In the genomic region with DNA sequence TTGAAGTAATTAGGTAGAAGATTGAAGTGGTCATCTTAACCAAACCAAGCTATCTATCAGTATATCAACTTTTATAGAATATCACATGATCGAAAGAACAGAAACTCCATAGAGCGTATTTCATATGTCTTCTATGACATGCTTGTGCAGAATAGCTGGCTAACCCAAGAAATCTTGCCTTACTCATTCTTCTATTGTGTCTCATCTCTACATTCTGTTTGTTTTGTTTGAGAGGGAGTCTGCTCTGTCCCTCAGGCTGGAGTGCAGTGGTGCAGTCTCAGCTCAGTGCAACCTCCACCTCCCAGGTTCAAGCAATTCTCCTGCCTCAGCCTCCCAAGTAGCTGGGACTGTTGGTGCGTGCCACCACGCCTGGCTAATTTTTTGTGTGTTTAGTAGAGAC, we compare ENCODE assay signal across 27 cellular contexts. TPM values are rescaled to one million over a fixed set of nuclear protein-coding genes. Genes with fewer than 3 reads are reported as not detected.
DNase-seq lines count a peak whose midpoint lies in the region; ATAC-seq and TF ChIP-seq lines count a peak whose summit lies in the region.
"Had no signal": no experiment of that assay in that cellular context is flagged by ENCODE, and none has a peak within 500 bp of the region (broad histone marks: within the 10 kb centered on the region; RNA-seq: fewer than 3 reads in every experiment).

No MANE protein-coding gene starts in this region.

- no peak overlapping the region for H3K9ac ChIP-seq in DND-41 (ENCODE audit: low read depth, low read length)

- no peaks in the 10 kb centered on the region for H3K27me3 Mint-ChIP-seq in activated CD8-positive, alpha-beta T cell treated with anti-CD3 and anti-CD28 coated beads for 36 hours
- H3K27me3 Mint-ChIP-seq in activated CD8-positive, alpha-beta T cell treated with anti-CD3 and anti-CD28 coated beads, Interleukin-2, amount 10 ng/mL, durations not matched to agents 7 days and 5 days (ENCODE audit: low read depth) = no peaks in the 10 kb centered on the region
- H3K27me3 Mint-ChIP-seq in activated T-helper 1 cell treated with anti-CD3 and anti-CD28 coated beads, Interleukin-12 subunit alpha, Interleukin-12 subunit beta, Interleukin-2, Interleukin-4 antibody, amounts not matched to agents 30 ng/mL and 10 ng/mL and 1 ng/mL, durations not matched to agents 14 hours and 24 hours and 36 hours (ENCODE audit: insufficient read depth) = no peaks in the 10 kb centered on the region
- H3K27me3 Mint-ChIP-seq in naive thymus-derived CD4-positive, alpha-beta T cell = no peaks in the 10 kb centered on the region
- H3K27me3 Mint-ChIP-seq: activated CD4-positive, alpha-beta T cell treated with anti-CD3 and anti-CD28 coated beads, Interleukin-2, amount 10 ng/mL, durations not matched to agents 7 days and 5 days had no signal

- no peak overlapping the region for H3K4me3 Mint-ChIP-seq in activated CD8-positive, alpha-beta T cell treated with anti-CD3 and anti-CD28 coated beads for 36 hours
- no peak overlapping the region for H3K4me3 Mint-ChIP-seq in activated CD8-positive, alpha-beta T cell treated with anti-CD3 and anti-CD28 coated beads, Interleukin-2, amount 10 ng/mL, durations not matched to agents 7 days and 5 days
- H3K4me3 Mint-ChIP-seq in activated T-helper 1 cell treated with anti-CD3 and anti-CD28 coated beads, Interleukin-12 subunit alpha, Interleukin-12 subunit beta, Interleukin-2, Interleukin-4 antibody, amounts not matched to agents 30 ng/mL and 10 ng/mL and 1 ng/mL, durations not matched to agents 14 hours and 24 hours and 36 hours = peak overlapping the region; percentile 12
- H3K4me3 Mint-ChIP-seq in naive thymus-derived CD4-positive, alpha-beta T cell = peak overlapping the region in 7 of 10 donors; percentile 10 to 69 (median 38)
- H3K4me3 Mint-ChIP-seq: activated CD4-positive, alpha-beta T cell treated with anti-CD3 and anti-CD28 coated beads, Interleukin-2, amount 10 ng/mL, durations not matched to agents 7 days and 5 days; CD8-positive, alpha-beta T cell; mesothelial cell of epicardium had no signal

- peaks cover 54% of the 10 kb centered on the region for H3K36me3 Mint-ChIP-seq in activated CD8-positive, alpha-beta T cell treated with anti-CD3 and anti-CD28 coated beads for 36 hours (ENCODE audit: low read depth)
- peaks cover 50% of the 10 kb centered on the region for H3K36me3 Mint-ChIP-seq in activated CD8-positive, alpha-beta T cell treated with anti-CD3 and anti-CD28 coated beads, Interleukin-2, amount 10 ng/mL, durations not matched to agents 7 days and 5 days (ENCODE audit: low read depth)
- peaks cover 30% of the 10 kb centered on the region for H3K36me3 Mint-ChIP-seq in activated T-helper 1 cell treated with anti-CD3 and anti-CD28 coated beads, Interleukin-12 subunit alpha, Interleukin-12 subunit beta, Interleukin-2, Interleukin-4 antibody, amounts not matched to agents 30 ng/mL and 10 ng/mL and 1 ng/mL, durations not matched to agents 14 hours and 24 hours and 36 hours (ENCODE audit: low read depth)
- peaks cover 0 to 38% (median 0%) of the 10 kb centered on the region in 5 donors for H3K36me3 Mint-ChIP-seq in naive thymus-derived CD4-positive, alpha-beta T cell
- H3K36me3 Mint-ChIP-seq: CD8-positive, alpha-beta T cell had no signal

- no peak overlapping the region for H2AFZ ChIP-seq in DND-41 (ENCODE audit: low read depth, low read length)

- H3K9me3 Mint-ChIP-seq in activated CD8-positive, alpha-beta T cell treated with anti-CD3 and anti-CD28 coated beads for 36 hours = no peaks in the 10 kb centered on the region
- H3K9me3 Mint-ChIP-seq in activated CD8-positive, alpha-beta T cell treated with anti-CD3 and anti-CD28 coated beads, Interleukin-2, amount 10 ng/mL, durations not matched to agents 7 days and 5 days (ENCODE audit: insufficient read depth) = no peaks in the 10 kb centered on the region
- H3K9me3 Mint-ChIP-seq in activated T-helper 1 cell treated with anti-CD3 and anti-CD28 coated beads, Interleukin-12 subunit alpha, Interleukin-12 subunit beta, Interleukin-2, Interleukin-4 antibody, amounts not matched to agents 30 ng/mL and 10 ng/mL and 1 ng/mL, durations not matched to agents 14 hours and 24 hours and 36 hours = no peaks in the 10 kb centered on the region
- H3K9me3 Mint-ChIP-seq in naive thymus-derived CD4-positive, alpha-beta T cell = no peaks in the 10 kb centered on the region
- H3K9me3 Mint-ChIP-seq: activated CD4-positive, alpha-beta T cell treated with anti-CD3 and anti-CD28 coated beads, Interleukin-2, amount 10 ng/mL, durations not matched to agents 7 days and 5 days; CD8-positive, alpha-beta T cell had no signal

- peaks cover 43% of the 10 kb centered on the region for H3K4me1 ChIP-seq in DND-41 (ENCODE audit: insufficient read depth, low read length)
- peaks cover 50 to 61% of the 10 kb centered on the region in 2 donors for H3K4me1 ChIP-seq in naive thymus-derived CD4-positive, alpha-beta T cell (ENCODE audit: control insufficient read depth in 2 of 2, insufficient read depth in 2 of 2, low read length in 2 of 2)

- POLR2A ChIA-PET in activated CD8-positive, alpha-beta T cell treated with anti-CD3 and anti-CD28 coated beads for 36 hours (lab: Charles Lee) = interaction anchor here (1.0 kb wide), 1 partner anchor 9 kb away, joined by 3 read pairs; no protein-coding TSS in a partner anchor
- POLR2A ChIA-PET in activated CD8-positive, alpha-beta T cell treated with anti-CD3 and anti-CD28 coated beads, Interleukin-2, amount 10 ng/mL, durations not matched to agents 7 days and 5 days (lab: Charles Lee) = interaction anchor here (0.6 to 1.0 kb wide), 2 partner anchors 10 to 232 kb away, joined by 3 read pairs; partner anchors contain the start of gene TAB2
- POLR2A ChIA-PET in naive thymus-derived CD4-positive, alpha-beta T cell (lab: Charles Lee) = interaction anchor here (2.6 kb wide), 1 partner anchor 11 kb away, joined by 8 read pairs; the partner anchor contains the start of gene TAB2

- H3K4me1 Mint-ChIP-seq in activated CD8-positive, alpha-beta T cell treated with anti-CD3 and anti-CD28 coated beads for 36 hours (ENCODE audit: low read depth) = peaks cover 83% of the 10 kb centered on the region
- peaks cover 83% of the 10 kb centered on the region for H3K4me1 Mint-ChIP-seq in activated CD8-positive, alpha-beta T cell treated with anti-CD3 and anti-CD28 coated beads, Interleukin-2, amount 10 ng/mL, durations not matched to agents 7 days and 5 days (ENCODE audit: low read depth)
- peaks cover 94% of the 10 kb centered on the region for H3K4me1 Mint-ChIP-seq in activated T-helper 1 cell treated with anti-CD3 and anti-CD28 coated beads, Interleukin-12 subunit alpha, Interleukin-12 subunit beta, Interleukin-2, Interleukin-4 antibody, amounts not matched to agents 30 ng/mL and 10 ng/mL and 1 ng/mL, durations not matched to agents 14 hours and 24 hours and 36 hours (ENCODE audit: low read depth)
- peaks cover 67 to 98% (median 96%) of the 10 kb centered on the region in 7 donors for H3K4me1 Mint-ChIP-seq in naive thymus-derived CD4-positive, alpha-beta T cell

- peak overlapping the region; percentile 2; the same call in 1 of the 2 replicates for H3K4me2 ChIP-seq in DND-41 (ENCODE audit: insufficient read depth, low read length)

- H3K4me3 ChIP-seq in DND-41 (ENCODE audit: low read depth in 1 of 2, low read length in 2 of 2) = no peak overlapping the region
- no peak overlapping the region for H3K4me3 ChIP-seq in naive thymus-derived CD4-positive, alpha-beta T cell (ENCODE audit: low read length)
- H3K4me3 ChIP-seq: HAP-1, heart left ventricle, psoas muscle, sigmoid colon, transverse colon had no signal

- H3K27ac ChIP-seq in DND-41 (ENCODE audit: low read length) = no peak overlapping the region
- H3K27ac ChIP-seq in naive thymus-derived CD4-positive, alpha-beta T cell (ENCODE audit: low read depth, low read length) = no peak overlapping the region
- H3K27ac ChIP-seq: heart left ventricle, psoas muscle, sigmoid colon, transverse colon had no signal

- intact Hi-C loops in activated CD8-positive, alpha-beta T cell treated with anti-CD3 and anti-CD28 coated beads for 36 hours (cut with micrococcal nuclease) = no loop called here
- intact Hi-C loops in activated T-helper 1 cell treated with anti-CD3 and anti-CD28 coated beads, Interleukin-12 subunit alpha, Interleukin-12 subunit beta, Interleukin-2, Interleukin-4 antibody, amounts not matched to agents 30 ng/mL and 10 ng/mL and 1 ng/mL, durations not matched to agents 14 hours and 24 hours and 36 hours (cut with micrococcal nuclease) = loop anchor here (2.0 kb wide), 1 partner anchor 41 kb away; no protein-coding TSS in a partner anchor
- intact Hi-C loops in naive thymus-derived CD4-positive, alpha-beta T cell (cut with micrococcal nuclease) = loop anchor here in 1 of 2 donors (2.0 to 10.0 kb wide), 2 partner anchors 15 to 47 kb away; no protein-coding TSS in a partner anchor
- intact Hi-C loops in left colon (cut with DNase I, micrococcal nuclease) = no loop called here

- peak overlapping the region; percentile 50 for H3K27ac Mint-ChIP-seq in activated CD8-positive, alpha-beta T cell treated with anti-CD3 and anti-CD28 coated beads for 36 hours
- H3K27ac Mint-ChIP-seq in activated CD8-positive, alpha-beta T cell treated with anti-CD3 and anti-CD28 coated beads, Interleukin-2, amount 10 ng/mL, durations not matched to agents 7 days and 5 days = no peak overlapping the region
- H3K27ac Mint-ChIP-seq in activated T-helper 1 cell treated with anti-CD3 and anti-CD28 coated beads, Interleukin-12 subunit alpha, Interleukin-12 subunit beta, Interleukin-2, Interleukin-4 antibody, amounts not matched to agents 30 ng/mL and 10 ng/mL and 1 ng/mL, durations not matched to agents 14 hours and 24 hours and 36 hours = peak overlapping the region; percentile 76
- peak overlapping the region in 1 of 9 donors; percentile 54 for H3K27ac Mint-ChIP-seq in naive thymus-derived CD4-positive, alpha-beta T cell
- H3K27ac Mint-ChIP-seq: CD8-positive, alpha-beta T cell; mesothelial cell of epicardium had no signal

- peaks cover 80% of the 10 kb centered on the region for H4K20me1 ChIP-seq in DND-41 (ENCODE audit: insufficient read depth, low read length)

- no peaks in the 10 kb centered on the region for H3K9me3 ChIP-seq in DND-41 (ENCODE audit: insufficient read depth, low read length, severe bottlenecking)
- H3K9me3 ChIP-seq in naive thymus-derived CD4-positive, alpha-beta T cell (ENCODE audit: control insufficient read depth in 2 of 3, low read length in 3 of 3) = no peaks in the 10 kb centered on the region
- H3K9me3 ChIP-seq: HAP-1, heart left ventricle, psoas muscle, sigmoid colon, transverse colon had no signal

- TF ChIP-seq CTCF in activated CD8-positive, alpha-beta T cell treated with anti-CD3 and anti-CD28 coated beads for 36 hours (IDR thresholded peaks at IDR 0.05) = no peak
- no peak for TF ChIP-seq CTCF in DND-41 (IDR thresholded peaks at IDR 0.05; ENCODE audit: borderline replicate concordance, extremely low read depth, low read length, poor library complexity, severe bottlenecking)

- CTCF ChIA-PET in activated CD8-positive, alpha-beta T cell treated with anti-CD3 and anti-CD28 coated beads for 36 hours (lab: Charles Lee) = no interaction called here
- CTCF ChIA-PET in activated CD8-positive, alpha-beta T cell treated with anti-CD3 and anti-CD28 coated beads, Interleukin-2, amount 10 ng/mL, durations not matched to agents 7 days and 5 days (lab: Charles Lee) = interaction anchor here (1.0 kb wide), 1 partner anchor 104 kb away, joined by 3 read pairs; no protein-coding TSS in a partner anchor
- CTCF ChIA-PET in naive thymus-derived CD4-positive, alpha-beta T cell (lab: Charles Lee) = interaction anchor here (1.4 kb wide), 1 partner anchor 85 kb away, joined by 3 read pairs; no protein-coding TSS in a partner anchor

- H3K79me2 ChIP-seq in DND-41 (ENCODE audit: insufficient read depth, low read length) = peaks cover 100% of the 10 kb centered on the region

- in situ Hi-C loops in G401 (cut with HindIII; ENCODE audit: low sequenced_read_pairs) = no loop called here

- DNase-seq in activated CD8-positive, alpha-beta T cell treated with anti-CD3 and anti-CD28 coated beads for 36 hours = no peak
- DNase-seq in activated CD8-positive, alpha-beta T cell treated with anti-CD3 and anti-CD28 coated beads, Interleukin-2, amount 10 ng/mL, durations not matched to agents 7 days and 5 days = no peak
- DNase-seq in DND-41 (no peak), left colon (no peak), NCI-H2029 (lab: John Stamatoyannopoulos, UW) (no peak), G401 (ENCODE audit: low spot score) (no peak)
- no peak for DNase-seq in activated T-helper 1 cell treated with anti-CD3 and anti-CD28 coated beads, Interleukin-12 subunit alpha, Interleukin-12 subunit beta, Interleukin-2, Interleukin-4 antibody, amounts not matched to agents 30 ng/mL and 10 ng/mL and 1 ng/mL, durations not matched to agents 14 hours and 24 hours and 36 hours (ENCODE audit: low spot score)
- no peak for DNase-seq in naive thymus-derived CD4-positive, alpha-beta T cell
- DNase-seq: activated CD4-positive, alpha-beta T cell treated with anti-CD3 and anti-CD28 coated beads, Interleukin-2, amount 10 ng/mL, durations not matched to agents 7 days and 5 days; activated CD8-positive, alpha-beta memory T cell treated with anti-CD3 and anti-CD28 coated beads, Interleukin-2, amount 50 U/mL, for 4 hours; aorta; CD8-positive, alpha-beta T cell; foreskin melanocyte; heart left ventricle; Karpas-422; NCI-H1417; NCI-H2029 treated with DMSO at 0.1 percent for 48 hours; NCI-H524 treated with DMSO at 0.1 percent for 48 hours; nucleus accumbens; OCI-M1; psoas muscle; sigmoid colon; stimulated activated CD4-positive, alpha-beta T cell treated with anti-CD3 and anti-CD28 coated beads, Interleukin-12 subunit alpha, Interleukin-12 subunit beta, amount 100 ng/mL, for 4 hours; stimulated activated CD4-positive, alpha-beta T cell treated with anti-CD3 and anti-CD28 coated beads, Interleukin-2, amount 100 ng/mL, for 48 hours; transverse colon had no signal

- no peaks in the 10 kb centered on the region for H3K27me3 ChIP-seq in DND-41 (ENCODE audit: insufficient read depth, low read length, poor library complexity)
- no peaks in the 10 kb centered on the region for H3K27me3 ChIP-seq in naive thymus-derived CD4-positive, alpha-beta T cell (ENCODE audit: control insufficient read depth in 2 of 2, insufficient read depth in 2 of 2, low read length in 2 of 2)
- H3K27me3 ChIP-seq: heart left ventricle, sigmoid colon, transverse colon had no signal

- no peak for ATAC-seq in activated CD8-positive, alpha-beta T cell treated with anti-CD3 and anti-CD28 coated beads for 36 hours
- ATAC-seq in activated CD8-positive, alpha-beta T cell treated with anti-CD3 and anti-CD28 coated beads, Interleukin-2, amount 10 ng/mL, durations not matched to agents 7 days and 5 days = no peak
- no peak for ATAC-seq in DND-41 (ENCODE audit: insufficient read depth, low read depth)
- ATAC-seq in naive thymus-derived CD4-positive, alpha-beta T cell = no peak
- ATAC-seq in left colon = no peak
- ATAC-seq: CD8-positive, alpha-beta T cell; heart left ventricle; psoas muscle had no signal

- H3K36me3 ChIP-seq in DND-41 (ENCODE audit: insufficient read depth, low read length) = no peaks in the 10 kb centered on the region; the same call in 1 of the 2 replicates
- no peaks in the 10 kb centered on the region for H3K36me3 ChIP-seq in naive thymus-derived CD4-positive, alpha-beta T cell (ENCODE audit: control insufficient read depth in 2 of 3, insufficient read depth in 3 of 3, low read length in 3 of 3)
- H3K36me3 ChIP-seq: HAP-1, heart left ventricle, sigmoid colon, transverse colon had no signal

RNA-seq across cellular contexts. Expression of gene TAB2, which starts 10.6 kb away (rescaled TPM):
- 10 to 100 TPM; 64.8 to 69.1 TPM for total RNA-seq in activated CD8-positive, alpha-beta T cell treated with anti-CD3 and anti-CD28 coated beads for 36 hours
- total RNA-seq in activated CD8-positive, alpha-beta T cell treated with anti-CD3 and anti-CD28 coated beads, Interleukin-2, amount 10 ng/mL, durations not matched to agents 7 days and 5 days = 100 to 1,000 TPM; 113 to 115 TPM
- total RNA-seq in activated T-helper 1 cell treated with anti-CD3 and anti-CD28 coated beads, Interleukin-12 subunit alpha, Interleukin-12 subunit beta, Interleukin-2, Interleukin-4 antibody, amounts not matched to agents 30 ng/mL and 10 ng/mL and 1 ng/mL, durations not matched to agents 14 hours and 24 hours and 36 hours = 154 and 157 TPM in 2 replicates
- total RNA-seq in naive thymus-derived CD4-positive, alpha-beta T cell = 100 to 1,000 TPM in 4 of 5 experiments, 10 to 100 TPM in 1; 98.3 to 234 (median 119) TPM
- 10 to 100 TPM; 15.7 to 17.5 TPM for polyA plus RNA-seq in naive thymus-derived CD4-positive, alpha-beta T cell
- total RNA-seq in left colon = 10 to 100 TPM; 57.7 to 69.5 TPM
- 38.0 and 52.0 TPM in 2 replicates for total RNA-seq in G401 (2014; rRNA removed; shearing (Covaris generic))

Comparison
In these comparisons a context has a peak if more than half of its experiments do, and no peak if none do; other contexts are left out.
1. H3K4me3 Mint-ChIP-seq: peak in activated T-helper 1 cell treated with anti-CD3 and anti-CD28 coated beads, Interleukin-12 subunit alpha, Interleukin-12 subunit beta, Interleukin-2, Interleukin-4 antibody, amounts not matched to agents 30 ng/mL and 10 ng/mL and 1 ng/mL, durations not matched to agents 14 hours and 24 hours and 36 hours (single experiment) and naive thymus-derived CD4-positive, alpha-beta T cell (7 of 10); none in activated CD8-positive, alpha-beta T cell treated with anti-CD3 and anti-CD28 coated beads for 36 hours (single experiment) and activated CD8-positive, alpha-beta T cell treated with anti-CD3 and anti-CD28 coated beads, Interleukin-2, amount 10 ng/mL, durations not matched to agents 7 days and 5 days (single experiment).